Comparison of ENCODE assay signal across 7 cellular contexts in the genomic region with DNA sequence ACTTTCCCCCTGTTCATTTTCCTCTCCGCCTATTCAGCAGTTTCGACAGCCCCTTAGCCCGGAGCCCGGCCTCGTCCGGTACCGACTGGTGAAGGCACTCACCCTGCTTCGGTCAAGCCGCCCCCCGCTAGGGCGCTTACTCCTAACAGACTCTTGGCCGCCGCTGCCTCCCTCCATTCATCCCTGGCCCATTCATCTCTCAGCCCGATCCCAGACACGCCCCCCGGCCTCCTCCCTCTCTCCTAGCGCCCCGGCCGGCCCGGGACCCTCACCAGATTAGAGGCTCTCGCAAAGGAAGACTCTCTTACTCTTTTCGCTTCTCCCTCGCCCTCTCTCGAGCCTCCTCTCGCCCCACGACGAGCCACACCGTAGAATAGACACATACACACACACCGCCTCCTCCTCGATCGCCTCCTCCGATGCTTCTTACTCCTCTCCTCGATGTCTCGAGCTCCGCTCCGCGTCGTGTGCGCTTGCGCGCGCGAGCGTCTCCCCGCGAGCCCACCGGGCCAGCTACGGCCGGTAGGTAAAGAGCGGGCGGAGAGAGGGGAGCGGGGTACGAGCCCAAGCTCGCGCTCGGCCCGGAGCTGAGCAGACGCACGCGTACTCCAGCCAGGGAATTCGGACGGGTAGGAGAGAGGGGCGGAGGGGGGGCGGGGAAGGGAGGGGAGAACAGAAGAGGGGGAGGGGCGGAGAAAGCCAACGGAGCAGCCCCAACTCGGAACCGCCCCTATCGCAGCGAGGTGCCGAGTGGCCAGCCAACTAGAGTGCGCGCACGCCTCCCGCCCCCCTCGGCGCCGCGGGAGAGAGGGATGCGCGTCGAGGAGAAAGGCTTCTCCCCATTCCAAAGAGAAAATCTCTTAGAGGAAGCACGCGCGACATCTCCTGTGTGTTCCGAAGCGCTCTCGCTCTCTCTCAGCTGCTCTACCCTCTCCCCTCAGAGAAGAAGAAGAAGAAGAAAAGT. TPM values are rescaled to one million over a fixed set of nuclear protein-coding genes. Genes with fewer than 3 reads are reported as not detected.
A peak's percentile ranks its signal among the peaks of the same experiment; 100 is the strongest.
DNase-seq lines count a peak whose midpoint lies in the region; TF ChIP-seq lines count a peak whose summit lies in the region.

Gene WNK3, minus strand, starts transcription at position 633 of the 964 bp plus-strand sequence.

- peak within 1 kb of the TSS; percentile 87 for H3K9ac ChIP-seq in neural cell (ENCODE audit: low read length)

- no peak for TF ChIP-seq RAD21 in neural cell (conservative IDR thresholded peaks at IDR 0.05)

- H3K4me3 ChIP-seq in neural cell (ENCODE audit: low read length), result peak within 1 kb of the TSS; percentile 75
- peak within 1 kb of the TSS; percentile 53 for H3K4me3 ChIP-seq in suprapubic skin

- POLR2A ChIA-PET in RWPE1 (lab: Yijun Ruan, JAX; ENCODE audit: low non-redundant PET), result no interaction called here

- H3K27ac ChIP-seq in RWPE1 (peak within 1 kb of the TSS; percentile 87), neural cell (ENCODE audit: low read length) (peak within 1 kb of the TSS; percentile 96), suprapubic skin (peak within 1 kb of the TSS; percentile 59)

- H3K36me3 Mint-ChIP-seq in activated naive CD8-positive, alpha-beta T cell, result no peaks in the 10 kb centered on the region

- peaks cover 10% of the 10 kb centered on the region for H3K4me1 ChIP-seq in suprapubic skin

- H3K4me1 Mint-ChIP-seq in activated naive CD8-positive, alpha-beta T cell (ENCODE audit: low read depth), result peaks cover 22% of the 10 kb centered on the region

- peaks cover 23% of the 10 kb centered on the region for H3K79me2 ChIP-seq in neural cell (replicated peaks; ENCODE audit: insufficient read depth, low read length)

- TF ChIP-seq CTCF in RWPE1 (conservative IDR thresholded peaks at IDR 0.05; ENCODE audit: low read depth) (no peak), neural cell (IDR thresholded peaks at IDR 0.05; ENCODE audit: poor library complexity, severe bottlenecking) (no peak), suprapubic skin (IDR thresholded peaks at IDR 0.05) (no peak)

- no peaks in the 10 kb centered on the region for H4K20me1 ChIP-seq in neural cell (ENCODE audit: insufficient read depth)

- H3K27me3 ChIP-seq in neural cell (ENCODE audit: insufficient read depth, low read depth, low read length) (no peaks in the 10 kb centered on the region), suprapubic skin (no peaks in the 10 kb centered on the region)

- peak within 1 kb of the TSS; percentile 90 for H3K4me3 Mint-ChIP-seq in activated naive CD8-positive, alpha-beta T cell

- H3K4me2 ChIP-seq in neural cell (ENCODE audit: low read length), result peak within 1 kb of the TSS; percentile 25

- no peak for TF ChIP-seq POLR2A in suprapubic skin (IDR thresholded peaks at IDR 0.05)

- peaks cover 3% of the 10 kb centered on the region for H3K27me3 Mint-ChIP-seq in activated naive CD8-positive, alpha-beta T cell

- DNase-seq in HS-5 (ENCODE audit: low read depth) (peak; percentile 36), RWPE1 (ENCODE audit: low spot score) (peak; percentile 60), germinal center (ENCODE audit: low spot score) (peak; percentile 19), suprapubic skin (ENCODE audit: low spot score in 2 of 2) (peak; percentile 75 to 84), COR-L47 (lab: John Stamatoyannopoulos, UW) (no peak)

- H3K9me2 ChIP-seq in neural cell (ENCODE audit: insufficient read depth, low read length), result no peaks in the 10 kb centered on the region

- peak within 1 kb of the TSS; percentile 73 for H2AFZ ChIP-seq in neural cell (ENCODE audit: low read depth, low read length)

- no peaks in the 10 kb centered on the region for H3F3A ChIP-seq in neural cell (ENCODE audit: insufficient read depth, low read length, poor library complexity, severe bottlenecking)

- no peaks in the 10 kb centered on the region for H3K9me3 ChIP-seq in neural cell (ENCODE audit: low read length)
- no peaks in the 10 kb centered on the region for H3K9me3 ChIP-seq in suprapubic skin

- WGBS in suprapubic skin, result 54% methylated on average over 81 of the region's 88 CpGs

- peak within 1 kb of the TSS; percentile 16 for H3K27ac Mint-ChIP-seq in activated naive CD8-positive, alpha-beta T cell

- H3K36me3 ChIP-seq in neural cell (ENCODE audit: insufficient read depth, low read length) (no peaks in the 10 kb centered on the region), suprapubic skin (no peaks in the 10 kb centered on the region)

- CTCF ChIA-PET in RWPE1 (lab: Yijun Ruan, JAX), result interaction anchor here (0.6 kb wide), 1 partner anchor 41 kb away, joined by 4 read pairs; no protein-coding TSS in a partner anchor

- no peak for TF ChIP-seq EP300 in neural cell (conservative IDR thresholded peaks at IDR 0.05; ENCODE audit: poor library complexity, severe bottlenecking)
- TF ChIP-seq EP300 in suprapubic skin (IDR thresholded peaks at IDR 0.05), result no peak

- H3K9me3 Mint-ChIP-seq in activated naive CD8-positive, alpha-beta T cell (ENCODE audit: low read depth), result no peaks in the 10 kb centered on the region

TF ChIP-seq in neural cell, 6 proteins besides CTCF, POLR2A, EP300 and RAD21:
- TF ChIP-seq, protein P1, sequence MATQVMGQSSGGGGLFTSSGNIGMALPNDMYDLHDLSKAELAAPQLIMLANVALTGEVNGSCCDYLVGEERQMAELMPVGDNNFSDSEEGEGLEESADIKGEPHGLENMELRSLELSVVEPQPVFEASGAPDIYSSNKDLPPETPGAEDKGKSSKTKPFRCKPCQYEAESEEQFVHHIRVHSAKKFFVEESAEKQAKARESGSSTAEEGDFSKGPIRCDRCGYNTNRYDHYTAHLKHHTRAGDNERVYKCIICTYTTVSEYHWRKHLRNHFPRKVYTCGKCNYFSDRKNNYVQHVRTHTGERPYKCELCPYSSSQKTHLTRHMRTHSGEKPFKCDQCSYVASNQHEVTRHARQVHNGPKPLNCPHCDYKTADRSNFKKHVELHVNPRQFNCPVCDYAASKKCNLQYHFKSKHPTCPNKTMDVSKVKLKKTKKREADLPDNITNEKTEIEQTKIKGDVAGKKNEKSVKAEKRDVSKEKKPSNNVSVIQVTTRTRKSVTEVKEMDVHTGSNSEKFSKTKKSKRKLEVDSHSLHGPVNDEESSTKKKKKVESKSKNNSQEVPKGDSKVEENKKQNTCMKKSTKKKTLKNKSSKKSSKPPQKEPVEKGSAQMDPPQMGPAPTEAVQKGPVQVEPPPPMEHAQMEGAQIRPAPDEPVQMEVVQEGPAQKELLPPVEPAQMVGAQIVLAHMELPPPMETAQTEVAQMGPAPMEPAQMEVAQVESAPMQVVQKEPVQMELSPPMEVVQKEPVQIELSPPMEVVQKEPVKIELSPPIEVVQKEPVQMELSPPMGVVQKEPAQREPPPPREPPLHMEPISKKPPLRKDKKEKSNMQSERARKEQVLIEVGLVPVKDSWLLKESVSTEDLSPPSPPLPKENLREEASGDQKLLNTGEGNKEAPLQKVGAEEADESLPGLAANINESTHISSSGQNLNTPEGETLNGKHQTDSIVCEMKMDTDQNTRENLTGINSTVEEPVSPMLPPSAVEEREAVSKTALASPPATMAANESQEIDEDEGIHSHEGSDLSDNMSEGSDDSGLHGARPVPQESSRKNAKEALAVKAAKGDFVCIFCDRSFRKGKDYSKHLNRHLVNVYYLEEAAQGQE (IDR thresholded peaks at IDR 0.05; ENCODE audit: borderline replicate concordance), result peak; percentile 25
- TF ChIP-seq MXI1 (conservative IDR thresholded peaks at IDR 0.05; ENCODE audit: poor library complexity, severe bottlenecking) (peak; percentile 24), POLR2AphosphoS5 (IDR thresholded peaks at IDR 0.05) (peak; percentile 76), EZH2 (IDR thresholded peaks at IDR 0.05; ENCODE audit: borderline replicate concordance, insufficient read depth, low read length, poor library complexity, severe bottlenecking) (no peak), TAF1 (IDR thresholded peaks at IDR 0.05; ENCODE audit: low read depth) (no peak)

RNA-seq across cellular contexts. Expression of gene WNK3, which starts in this region (rescaled TPM):
- polyA plus RNA-seq in neural cell, result 32.8 and 35.0 TPM in 2 replicates
- polyA minus RNA-seq in neural cell, result 135 and 161 TPM in 2 replicates
- total RNA-seq in suprapubic skin, result 1 to 10 TPM in 2 of 4 donors, under 1 TPM in 2; 0.34 to 1.4 (median 0.82) TPM
